In the genomic region with DNA sequence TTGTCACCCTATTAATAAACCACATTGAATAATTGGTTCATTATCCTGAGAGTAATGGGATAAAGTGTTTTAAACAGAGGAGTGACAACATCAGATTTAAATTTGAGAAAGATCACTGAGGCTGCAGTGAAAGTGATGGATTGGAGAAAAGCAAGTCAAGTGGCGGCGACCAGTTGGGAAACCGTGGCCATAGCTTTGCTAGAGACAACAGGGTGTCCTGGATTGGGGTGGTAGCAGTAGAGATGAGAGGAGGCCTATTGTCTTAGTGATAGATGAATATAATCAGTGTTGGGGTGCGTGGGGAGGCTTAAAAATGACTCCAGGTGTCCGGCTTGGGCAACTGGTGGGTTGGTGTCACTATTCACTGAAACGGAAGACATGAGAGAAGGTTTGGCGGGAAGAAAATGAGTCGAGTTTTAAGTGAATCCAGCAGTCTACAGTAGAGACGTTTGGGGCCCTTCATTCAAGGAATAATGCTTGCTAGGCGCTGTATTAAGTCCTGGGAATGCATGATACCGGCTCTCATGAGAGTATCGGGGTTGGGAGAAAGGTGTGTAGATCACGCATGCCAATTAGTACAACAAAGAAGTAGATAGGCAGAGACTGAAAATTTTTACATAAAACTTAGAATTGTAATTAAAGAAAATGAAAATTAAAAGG, we compare ENCODE assay signal across 8 cellular contexts. TPM values are rescaled to one million over a fixed set of nuclear protein-coding genes. Genes with fewer than 3 reads are reported as not detected.
DNase-seq lines count a peak whose midpoint lies in the region; ATAC-seq and TF ChIP-seq lines count a peak whose summit lies in the region.

No MANE protein-coding gene starts in this region.

- peaks cover 30% of the 10 kb centered on the region for H3K79me2 ChIP-seq in DOHH2 (ENCODE audit: control insufficient read depth, low read length)

- peaks cover 21% of the 10 kb centered on the region for H3K36me3 ChIP-seq in DOHH2 (ENCODE audit: control insufficient read depth, low read length)

- peak overlapping the region; percentile 82; the same call in 1 of the 2 replicates for H3K27ac ChIP-seq in DOHH2 (ENCODE audit: low read depth, low read length)
- H3K27ac ChIP-seq in dorsolateral prefrontal cortex = peak overlapping the region in 23 of 59 donors; percentile 63 to 93 (median 85)

- no peaks in the 10 kb centered on the region for H3K9me3 Mint-ChIP-seq in natural killer cell treated with Interleukin-12 subunit alpha and Interleukin-12 subunit beta and Interleukin-15 and Interleukin-18, amount 100 ng/mL, for 72 hours

- no peaks in the 10 kb centered on the region for H3K36me3 Mint-ChIP-seq in natural killer cell treated with Interleukin-12 subunit alpha and Interleukin-12 subunit beta and Interleukin-15 and Interleukin-18, amount 100 ng/mL, for 72 hours

- peak overlapping the region; percentile 8 to 55 for H3K27ac Mint-ChIP-seq in natural killer cell treated with Interleukin-12 subunit alpha and Interleukin-12 subunit beta and Interleukin-15 and Interleukin-18, amount 100 ng/mL, for 72 hours

- H4K20me1 ChIP-seq in DOHH2 (ENCODE audit: control insufficient read depth, insufficient read depth, low read depth, low read length) = no peaks in the 10 kb centered on the region

- H3K4me3 ChIP-seq in DOHH2 (ENCODE audit: low read length) = peak overlapping the region; percentile 98
- peak overlapping the region; percentile 63 to 98 (median 89) for H3K4me3 ChIP-seq in dorsolateral prefrontal cortex

- no peak for TF ChIP-seq CTCF in DOHH2 (IDR thresholded peaks at IDR 0.05; ENCODE audit: low read depth, low read length, poor library complexity, severe bottlenecking)
- no peak for TF ChIP-seq CTCF in dorsolateral prefrontal cortex (IDR thresholded peaks at IDR 0.05 in 54 of 56, conservative IDR thresholded peaks at IDR 0.05 in 2 of 56; ENCODE audit: low read depth in 1 of 56, partially characterized antibody in 56 of 56)

- H3K27me3 Mint-ChIP-seq in natural killer cell treated with Interleukin-12 subunit alpha and Interleukin-12 subunit beta and Interleukin-15 and Interleukin-18, amount 100 ng/mL, for 72 hours = no peaks in the 10 kb centered on the region

- H3K4me1 ChIP-seq in DOHH2 (ENCODE audit: control insufficient read depth, low read length) = peaks cover 18% of the 10 kb centered on the region

- DNase-seq in NCI-H526 treated with DMSO at 0.1 percent for 48 hours (lab: John Stamatoyannopoulos, UW) = peak; percentile 35
- DNase-seq in dorsolateral prefrontal cortex = peak in 2 of 10 donors; percentile 17 to 20
- no peak for DNase-seq in natural killer cell treated with Interleukin-12 subunit alpha and Interleukin-12 subunit beta and Interleukin-15 and Interleukin-18, amount 100 ng/mL, for 72 hours (ENCODE audit: low spot score)
- DNase-seq in stimulated activated CD4-positive, alpha-beta T cell treated with anti-CD3 and anti-CD28 coated beads, Interleukin-12 subunit alpha, Interleukin-12 subunit beta, amount 100 ng/mL, for 4 hours = no peak
- DNase-seq in GF-D8 (lab: John Stamatoyannopoulos, UW) = no peak

- H3K4me2 ChIP-seq in DOHH2 (ENCODE audit: low read length) = peak overlapping the region; percentile 98

- peaks cover 14 to 23% of the 10 kb centered on the region in 2 donors for H3K4me1 Mint-ChIP-seq in natural killer cell treated with Interleukin-12 subunit alpha and Interleukin-12 subunit beta and Interleukin-15 and Interleukin-18, amount 100 ng/mL, for 72 hours (ENCODE audit: low read depth in 2 of 2)

- H3K9me2 ChIP-seq in DOHH2 (replicated peaks; ENCODE audit: control insufficient read depth, low read length) = no peaks in the 10 kb centered on the region

- no peak for ATAC-seq in natural killer cell treated with Interleukin-12 subunit alpha and Interleukin-12 subunit beta and Interleukin-15 and Interleukin-18, amount 100 ng/mL, for 72 hours
- ATAC-seq in HG02798 (IDR thresholded peaks at IDR 0.05; ENCODE audit: poor library complexity, unreplicated experiment) = no peak
- ATAC-seq in GM18511 (IDR thresholded peaks at IDR 0.05; ENCODE audit: unreplicated experiment) = no peak

- H3K9me3 ChIP-seq in DOHH2 (ENCODE audit: control insufficient read depth, insufficient read depth, low read length) = no peaks in the 10 kb centered on the region

- peak overlapping the region; percentile 88 for H3K4me3 Mint-ChIP-seq in natural killer cell treated with Interleukin-12 subunit alpha and Interleukin-12 subunit beta and Interleukin-15 and Interleukin-18, amount 100 ng/mL, for 72 hours

- no peaks in the 10 kb centered on the region for H3K27me3 ChIP-seq in DOHH2 (ENCODE audit: control insufficient read depth, low read length)
- no peaks in the 10 kb centered on the region for H3K27me3 ChIP-seq in dorsolateral prefrontal cortex

- H3F3A ChIP-seq in DOHH2 (ENCODE audit: control insufficient read depth, insufficient read depth) = no peaks in the 10 kb centered on the region; the same call in 1 of the 2 replicates

- intact Hi-C loops in dorsolateral prefrontal cortex (cut with DNase I) = loop anchor here (2.0 to 5.0 kb wide), 3 partner anchors 63 to 83 kb away; a partner anchor contains a TSS

RNA-seq across cellular contexts. Expression of a gene that starts 0.8 kb away (rescaled TPM):
- total RNA-seq in dorsolateral prefrontal cortex = 10 to 100 TPM; 34.0 to 82.9 (median 51.4) TPM
- 10 to 100 TPM; 24.8 to 52.7 TPM for total RNA-seq in natural killer cell treated with Interleukin-12 subunit alpha and Interleukin-12 subunit beta and Interleukin-15 and Interleukin-18, amount 100 ng/mL, for 72 hours

RNA-seq across cellular contexts. Expression of a gene that starts 7.5 kb away (rescaled TPM):
- total RNA-seq in dorsolateral prefrontal cortex = under 1 TPM in 3 of 120 experiments, not detected in 117; 0.46 to 0.72 (median 0.56) TPM
- not detected for total RNA-seq in natural killer cell treated with Interleukin-12 subunit alpha and Interleukin-12 subunit beta and Interleukin-15 and Interleukin-18, amount 100 ng/mL, for 72 hours

RNA-seq across cellular contexts. Expression of a gene that starts 24.7 kb away (rescaled TPM):
- total RNA-seq in dorsolateral prefrontal cortex = 10 to 100 TPM in 1 of 120 experiments, 1 to 10 TPM in 44, under 1 TPM in 42, not detected in 33; 0.17 to 11.2 (median 1.1) TPM
- not detected for total RNA-seq in natural killer cell treated with Interleukin-12 subunit alpha and Interleukin-12 subunit beta and Interleukin-15 and Interleukin-18, amount 100 ng/mL, for 72 hours
